ENCODE assay signal across 17 cellular contexts in the genomic region with DNA sequence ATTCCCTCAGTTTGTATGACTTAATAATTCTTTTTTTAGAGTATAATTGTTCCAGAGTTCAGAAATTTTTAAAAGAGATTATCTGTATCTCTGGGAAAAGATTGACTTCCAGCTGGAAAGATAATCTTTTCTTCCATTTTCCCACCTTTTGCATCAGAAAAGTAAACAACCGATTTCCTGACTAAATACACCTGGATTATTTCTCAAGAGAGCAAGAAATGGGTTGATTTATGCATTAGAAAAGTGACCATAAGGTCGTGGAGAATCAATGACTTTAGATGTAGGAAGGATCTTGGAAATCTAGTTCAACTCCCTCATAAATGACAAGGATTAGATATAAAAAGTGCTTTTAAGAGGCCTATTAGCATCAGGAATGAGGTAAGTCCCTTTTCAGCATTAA.
"Had no signal": no experiment of that assay in that cellular context is flagged by ENCODE, and none has a peak within 500 bp of the region (broad histone marks: within the 10 kb centered on the region; RNA-seq: fewer than 3 reads in every experiment).

No MANE protein-coding gene starts in this region.

- H3K4me3 Mint-ChIP-seq: activated T-cell treated with anti-CD3 and anti-CD28 coated beads, Interleukin-2, amount 50 U/mL, for 72 hours; naive B cell; neural crest cell; stimulated activated memory B cell treated with anti-CD40 and anti-IgM and Interleukin-4, amounts not matched to agents 10 μg/mL and 1 μg/mL and 100 μg/mL, for 72 hours; T-helper 2 cell treated with Interferon-gamma antibody and Interleukin-4, amounts not matched to agents 5 μg/mL and 100 μg/mL, for 36 hours had no signal

- H3K27me3 ChIP-seq: adrenal gland, hepatocyte, sigmoid colon, upper lobe of right lung had no signal

- H3K36me3 ChIP-seq: adrenal gland, sigmoid colon, upper lobe of right lung had no signal

- H3K27me3 Mint-ChIP-seq: naive B cell; stimulated activated memory B cell treated with anti-CD40 and anti-IgM and Interleukin-4, amounts not matched to agents 10 μg/mL and 1 μg/mL and 100 μg/mL, for 72 hours had no signal

- H3K4me1 ChIP-seq: adrenal gland, sigmoid colon, upper lobe of right lung had no signal

- H3K9me3 ChIP-seq: adrenal gland, mucosa of descending colon, sigmoid colon, upper lobe of right lung had no signal

- H3K27ac Mint-ChIP-seq: stimulated activated memory B cell treated with anti-CD40 and anti-IgM and Interleukin-4, amounts not matched to agents 10 μg/mL and 1 μg/mL and 100 μg/mL, for 72 hours; T-helper 2 cell treated with Interferon-gamma antibody and Interleukin-4, amounts not matched to agents 5 μg/mL and 100 μg/mL, for 36 hours had no signal

- H3K4me3 ChIP-seq: adrenal gland, hepatocyte, mucosa of descending colon, sigmoid colon, SK-N-MC, upper lobe of right lung had no signal

- ATAC-seq: activated T-cell treated with anti-CD3 and anti-CD28 coated beads, Interleukin-2, amount 50 U/mL, for 72 hours; mucosa of descending colon; stimulated activated memory B cell treated with anti-CD40 and anti-IgM and Interleukin-4, amounts not matched to agents 10 μg/mL and 1 μg/mL and 100 μg/mL, for 72 hours; upper lobe of right lung had no signal

- DNase-seq: activated CD4-positive, alpha-beta T cell treated with anti-CD3 and anti-CD28 coated beads, Interleukin-2, amount 50 U/mL, for 1 hour; activated effector memory CD4-positive, alpha-beta T cell treated with anti-CD3 and anti-CD28 coated beads, Interleukin-2, amount 50 U/mL, for 16 hours; activated T-cell treated with anti-CD3 and anti-CD28 coated beads, Interleukin-2, amount 50 U/mL, for 72 hours; adrenal gland; mesenchymal stem cell; mucosa of descending colon; naive B cell; sigmoid colon; stimulated activated CD4-positive, alpha-beta T cell treated with anti-CD3 and anti-CD28 coated beads, Interleukin-4, amount 100 ng/mL, for 4 hours; upper lobe of right lung had no signal

- FAIRE-seq: astrocyte, TTC549 had no signal

- H3K27ac ChIP-seq: adrenal gland, hepatocyte, sigmoid colon, SK-N-MC, upper lobe of right lung had no signal
